ENCODE assay signal across 8 cellular contexts in genomic region chr10:122113161-122113944, GRCh38.
A peak's percentile ranks its signal among the peaks of the same experiment; 100 is the strongest.
DNase-seq lines count a peak whose midpoint lies in the region; ATAC-seq and TF ChIP-seq lines count a peak whose summit lies in the region.
"Had no signal": no experiment of that assay in that cellular context is flagged by ENCODE, and none has a peak within 500 bp of the region (broad histone marks: within the 10 kb centered on the region; RNA-seq: fewer than 3 reads in every experiment).

No MANE protein-coding gene starts in this region.

- H3K4me3 ChIP-seq in WI38 (ENCODE audit: low read depth, low read length): peak overlapping the region; percentile 81

- intact Hi-C loops in head of caudate nucleus (cut with DNase I): no loop called here
- intact Hi-C loops in posterior vena cava (cut with DNase I): loop anchor here in 1 of 2 donors (5.0 kb wide), 1 partner anchor 61 kb away; no protein-coding TSS in a partner anchor

- no peak for ATAC-seq in HG03108 (IDR thresholded peaks at IDR 0.05; ENCODE audit: unreplicated experiment)
- no peak for ATAC-seq in HG02981 (IDR thresholded peaks at IDR 0.05; ENCODE audit: unreplicated experiment)

- peak; percentile 44 for TF ChIP-seq CTCF in GM12873 (IDR thresholded peaks at IDR 0.05; ENCODE audit: insufficient read depth, low read depth, low read length, missing control alignments)
- TF ChIP-seq CTCF in WI38 (IDR thresholded peaks at IDR 0.05; ENCODE audit: low read depth, low read length): peak; percentile 64

- DNase-seq in HUDEP-2 (lab: John Stamatoyannopoulos, UW; ENCODE audit: unreplicated experiment in 76 of 76) (peak in 70 of 76 experiments; percentile 10 to 82 (median 51)), head of caudate nucleus (peak in 24 of 42 donors; percentile 11 to 53 (median 20)), posterior vena cava (ENCODE audit: low spot score) (peak; percentile 93)
- DNase-seq: activated T-cell treated with anti-CD3 and anti-CD28 coated beads, Interleukin-2, amount 50 U/mL, for 4 hours had no signal

Comparison
In these comparisons a context has a peak if more than half of its experiments do, and no peak if none do; other contexts are left out.
1. DNase-seq: peak in every context shown above with its lines; median percentile 93 in posterior vena cava; 51 in HUDEP-2; 20 in head of caudate nucleus.